ENCODE assay signal across 14 cellular contexts in the genomic region with DNA sequence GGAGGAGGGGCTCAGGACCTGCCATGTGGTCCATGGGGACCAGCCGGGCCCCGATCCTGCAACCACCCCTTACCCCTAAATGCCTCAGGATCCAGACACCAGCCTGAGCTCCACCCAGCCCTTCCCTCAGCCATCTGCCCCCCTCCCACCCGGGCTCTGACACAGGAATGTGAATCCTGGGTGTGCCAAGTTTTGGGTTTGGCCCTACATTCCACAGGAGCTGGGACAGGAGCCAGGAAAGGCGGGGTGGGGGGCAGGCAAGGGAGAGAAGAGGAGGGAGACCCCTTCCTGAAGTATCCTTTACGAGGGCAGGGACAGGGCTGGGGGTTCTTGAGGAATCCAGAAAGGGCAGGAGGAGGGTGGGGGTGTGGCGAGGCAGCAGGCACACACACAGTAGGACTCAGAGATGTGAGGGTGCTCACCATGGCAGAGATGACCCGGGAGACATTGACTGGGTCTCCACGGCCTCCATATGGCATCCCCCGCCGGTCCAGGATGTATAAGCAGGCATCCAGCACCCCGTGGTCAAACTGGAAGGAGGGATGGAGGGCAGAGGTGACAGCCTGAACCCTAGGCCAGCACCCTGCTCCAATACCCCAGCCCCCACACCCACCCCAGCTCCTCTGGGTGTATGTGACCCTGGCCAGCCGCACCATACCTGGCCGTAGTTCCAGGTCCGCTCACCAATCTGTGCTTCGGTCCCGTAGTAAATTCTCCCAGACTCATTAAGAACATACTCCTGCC. TPM values are rescaled to one million over a fixed set of nuclear protein-coding genes. Genes with fewer than 3 reads are reported as not detected.
DNase-seq lines count a peak whose midpoint lies in the region; ATAC-seq lines count a peak whose summit lies in the region.
"Had no signal": no experiment of that assay in that cellular context is flagged by ENCODE, and none has a peak within 500 bp of the region (broad histone marks: within the 10 kb centered on the region; RNA-seq: fewer than 3 reads in every experiment).

No MANE protein-coding gene starts in this region.

- ATAC-seq in esophagus mucosa = peak; percentile 14
- ATAC-seq in GM19395 (IDR thresholded peaks at IDR 0.05; ENCODE audit: unreplicated experiment) = no peak
- no peak for ATAC-seq in HG03442 (IDR thresholded peaks at IDR 0.05; ENCODE audit: unreplicated experiment)
- ATAC-seq: activated T-cell treated with anti-CD3 and anti-CD28 coated beads, Interleukin-2, amount 50 U/mL, for 4 hours had no signal

- DNase-seq in AG08396 (ENCODE audit: low spot score) (peak; percentile 78), RPMI7951 (ENCODE audit: low read depth) (peak; percentile 14), myocyte (ENCODE audit: low read depth) (peak; percentile 67), NCI-H2227 treated with DMSO at 0.1 percent for 48 hours (lab: John Stamatoyannopoulos, UW) (no peak), DMS79 treated with DMSO at 0.1 percent for 48 hours (lab: John Stamatoyannopoulos, UW) (no peak)
- DNase-seq: activated T-cell treated with anti-CD3 and anti-CD28 coated beads, Interleukin-2, amount 50 U/mL, for 4 hours; amniotic stem cell; DMS 273 treated with DMSO at 0.1 percent for 48 hours; effector CD8-positive, alpha-beta T cell; Kasumi-1; SW 1271 had no signal

RNA-seq across cellular contexts. Expression of a gene that starts 3.5 kb away (rescaled TPM):
- total RNA-seq in RPMI7951 (2014; rRNA removed; shearing (Covaris generic)) = 0.60 and 0.78 TPM in 2 replicates
- total RNA-seq in esophagus mucosa = 1,652 TPM
- 0.08 and 0.99 TPM in 2 replicates for total RNA-seq in myocyte
- 13.2 TPM for polyA plus RNA-seq in myocyte (2012)

RNA-seq across cellular contexts. Expression of a gene that starts 11.9 kb away (rescaled TPM):
- 15.8 and 20.2 TPM in 2 replicates for total RNA-seq in RPMI7951 (2014; rRNA removed; shearing (Covaris generic))
- 91.5 TPM for total RNA-seq in esophagus mucosa
- 26.3 TPM in 2 replicates for total RNA-seq in myocyte
- polyA plus RNA-seq in myocyte (2012) = 34.6 TPM

RNA-seq across cellular contexts. Expression of a gene that starts 17.0 kb away (rescaled TPM):
- 39.5 and 42.9 TPM in 2 replicates for total RNA-seq in RPMI7951 (2014; rRNA removed; shearing (Covaris generic))
- total RNA-seq in esophagus mucosa (97.0 TPM), myocyte (39.2 and 48.7 TPM in 2 replicates)
- polyA plus RNA-seq in myocyte (2012) = 61.9 TPM

RNA-seq across cellular contexts. Expression of a gene that starts 26.7 kb away (rescaled TPM):
- total RNA-seq in RPMI7951 (2014; rRNA removed; shearing (Covaris generic)) = 51.2 and 52.9 TPM in 2 replicates
- total RNA-seq in esophagus mucosa = 38.9 TPM
- 60.8 and 90.3 TPM in 2 replicates for total RNA-seq in myocyte
- polyA plus RNA-seq in myocyte (2012) = 83.3 TPM

RNA-seq across cellular contexts. Expression of a gene that starts 27.3 kb away (rescaled TPM):
- total RNA-seq in RPMI7951 (2014; rRNA removed; shearing (Covaris generic)) = 306 and 349 TPM in 2 replicates
- 131 TPM for total RNA-seq in esophagus mucosa
- 196 and 233 TPM in 2 replicates for total RNA-seq in myocyte
- polyA plus RNA-seq in myocyte (2012) = 468 TPM

Comparison
In these comparisons a context has a peak if more than half of its experiments do, and no peak if none do; other contexts are left out.
1. DNase-seq: peak in AG08396 (single experiment), RPMI7951 (single experiment) and myocyte (single experiment); none in NCI-H2227 treated with DMSO at 0.1 percent for 48 hours (single experiment) and DMS79 treated with DMSO at 0.1 percent for 48 hours (single experiment).
2. RNA of a gene that starts 3.5 kb away (total RNA-seq): 1,652 TPM in esophagus mucosa (single experiment); 0.60 to 0.78 TPM in RPMI7951 and 0.08 to 0.99 TPM in myocyte; every median in the first group is over 100 times any median in the second.